Comparison of ENCODE assay signal across 1 cellular context in the genomic region with DNA sequence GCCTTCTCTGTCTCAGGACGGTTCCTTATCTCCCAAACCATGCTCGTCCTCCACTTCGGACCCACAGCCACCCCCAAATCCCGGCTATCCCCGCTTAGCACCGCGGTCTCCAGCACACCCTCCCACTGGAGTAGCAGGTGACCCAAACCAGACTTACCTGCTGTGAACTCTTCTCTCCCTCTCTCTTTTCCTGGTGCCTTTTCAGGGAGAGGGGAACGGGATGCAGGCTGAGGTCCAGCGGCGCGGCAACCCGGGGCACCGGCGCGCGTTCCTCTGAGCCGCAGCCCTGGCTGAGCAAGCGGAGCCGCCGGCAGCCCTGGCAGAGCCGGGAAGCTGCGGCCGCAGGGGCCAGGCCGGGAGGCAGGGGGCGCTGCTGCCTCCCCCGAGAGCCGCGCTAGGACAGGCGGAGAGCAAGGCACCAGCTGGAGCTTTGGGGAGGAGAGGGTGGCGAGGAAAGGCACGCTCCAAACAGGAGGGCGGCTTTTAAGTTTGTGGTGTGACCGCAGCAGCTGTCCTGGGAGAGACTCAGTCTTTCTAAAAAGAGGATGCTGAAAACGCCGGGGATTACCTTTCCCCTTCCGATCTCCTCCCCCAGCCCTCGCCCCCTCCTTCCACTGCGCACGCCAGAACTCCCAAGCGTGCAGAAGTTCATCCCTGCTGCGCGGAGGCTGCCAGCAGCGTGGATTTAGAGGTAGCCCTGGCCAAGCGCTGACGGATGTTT.
TF ChIP-seq lines count a peak whose summit lies in the region.

A gene (minus strand): TSS at position 536 of the 721 bp plus-strand sequence. CDS start 65,165 bp downstream, outside the sequence.

TF ChIP-seq in HepG2, 621 proteins besides CTCF, POLR2A, EP300 and RAD21 (continued from another document and continues in another):
- no peak for TF ChIP-seq ZFP1 (CRISPR knock-in tag; IDR thresholded peaks at IDR 0.05)
- TF ChIP-seq, protein P1, sequence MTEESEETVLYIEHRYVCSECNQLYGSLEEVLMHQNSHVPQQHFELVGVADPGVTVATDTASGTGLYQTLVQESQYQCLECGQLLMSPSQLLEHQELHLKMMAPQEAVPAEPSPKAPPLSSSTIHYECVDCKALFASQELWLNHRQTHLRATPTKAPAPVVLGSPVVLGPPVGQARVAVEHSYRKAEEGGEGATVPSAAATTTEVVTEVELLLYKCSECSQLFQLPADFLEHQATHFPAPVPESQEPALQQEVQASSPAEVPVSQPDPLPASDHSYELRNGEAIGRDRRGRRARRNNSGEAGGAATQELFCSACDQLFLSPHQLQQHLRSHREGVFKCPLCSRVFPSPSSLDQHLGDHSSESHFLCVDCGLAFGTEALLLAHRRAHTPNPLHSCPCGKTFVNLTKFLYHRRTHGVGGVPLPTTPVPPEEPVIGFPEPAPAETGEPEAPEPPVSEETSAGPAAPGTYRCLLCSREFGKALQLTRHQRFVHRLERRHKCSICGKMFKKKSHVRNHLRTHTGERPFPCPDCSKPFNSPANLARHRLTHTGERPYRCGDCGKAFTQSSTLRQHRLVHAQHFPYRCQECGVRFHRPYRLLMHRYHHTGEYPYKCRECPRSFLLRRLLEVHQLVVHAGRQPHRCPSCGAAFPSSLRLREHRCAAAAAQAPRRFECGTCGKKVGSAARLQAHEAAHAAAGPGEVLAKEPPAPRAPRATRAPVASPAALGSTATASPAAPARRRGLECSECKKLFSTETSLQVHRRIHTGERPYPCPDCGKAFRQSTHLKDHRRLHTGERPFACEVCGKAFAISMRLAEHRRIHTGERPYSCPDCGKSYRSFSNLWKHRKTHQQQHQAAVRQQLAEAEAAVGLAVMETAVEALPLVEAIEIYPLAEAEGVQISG (CRISPR knock-in tag; IDR thresholded peaks at IDR 0.05): no peak
- TF ChIP-seq ZNF563 (CRISPR knock-in tag; IDR thresholded peaks at IDR 0.05): no peak
- TF ChIP-seq, protein P2, sequence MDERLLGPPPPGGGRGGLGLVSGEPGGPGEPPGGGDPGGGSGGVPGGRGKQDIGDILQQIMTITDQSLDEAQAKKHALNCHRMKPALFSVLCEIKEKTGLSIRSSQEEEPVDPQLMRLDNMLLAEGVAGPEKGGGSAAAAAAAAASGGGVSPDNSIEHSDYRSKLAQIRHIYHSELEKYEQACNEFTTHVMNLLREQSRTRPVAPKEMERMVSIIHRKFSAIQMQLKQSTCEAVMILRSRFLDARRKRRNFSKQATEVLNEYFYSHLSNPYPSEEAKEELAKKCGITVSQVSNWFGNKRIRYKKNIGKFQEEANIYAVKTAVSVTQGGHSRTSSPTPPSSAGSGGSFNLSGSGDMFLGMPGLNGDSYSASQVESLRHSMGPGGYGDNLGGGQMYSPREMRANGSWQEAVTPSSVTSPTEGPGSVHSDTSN (CRISPR knock-in tag; IDR thresholded peaks at IDR 0.05): no peak
- TF ChIP-seq, protein P3, sequence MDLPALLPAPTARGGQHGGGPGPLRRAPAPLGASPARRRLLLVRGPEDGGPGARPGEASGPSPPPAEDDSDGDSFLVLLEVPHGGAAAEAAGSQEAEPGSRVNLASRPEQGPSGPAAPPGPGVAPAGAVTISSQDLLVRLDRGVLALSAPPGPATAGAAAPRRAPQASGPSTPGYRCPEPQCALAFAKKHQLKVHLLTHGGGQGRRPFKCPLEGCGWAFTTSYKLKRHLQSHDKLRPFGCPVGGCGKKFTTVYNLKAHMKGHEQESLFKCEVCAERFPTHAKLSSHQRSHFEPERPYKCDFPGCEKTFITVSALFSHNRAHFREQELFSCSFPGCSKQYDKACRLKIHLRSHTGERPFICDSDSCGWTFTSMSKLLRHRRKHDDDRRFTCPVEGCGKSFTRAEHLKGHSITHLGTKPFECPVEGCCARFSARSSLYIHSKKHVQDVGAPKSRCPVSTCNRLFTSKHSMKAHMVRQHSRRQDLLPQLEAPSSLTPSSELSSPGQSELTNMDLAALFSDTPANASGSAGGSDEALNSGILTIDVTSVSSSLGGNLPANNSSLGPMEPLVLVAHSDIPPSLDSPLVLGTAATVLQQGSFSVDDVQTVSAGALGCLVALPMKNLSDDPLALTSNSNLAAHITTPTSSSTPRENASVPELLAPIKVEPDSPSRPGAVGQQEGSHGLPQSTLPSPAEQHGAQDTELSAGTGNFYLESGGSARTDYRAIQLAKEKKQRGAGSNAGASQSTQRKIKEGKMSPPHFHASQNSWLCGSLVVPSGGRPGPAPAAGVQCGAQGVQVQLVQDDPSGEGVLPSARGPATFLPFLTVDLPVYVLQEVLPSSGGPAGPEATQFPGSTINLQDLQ (CRISPR knock-in tag; IDR thresholded peaks at IDR 0.05): no peak
- TF ChIP-seq, protein P4, sequence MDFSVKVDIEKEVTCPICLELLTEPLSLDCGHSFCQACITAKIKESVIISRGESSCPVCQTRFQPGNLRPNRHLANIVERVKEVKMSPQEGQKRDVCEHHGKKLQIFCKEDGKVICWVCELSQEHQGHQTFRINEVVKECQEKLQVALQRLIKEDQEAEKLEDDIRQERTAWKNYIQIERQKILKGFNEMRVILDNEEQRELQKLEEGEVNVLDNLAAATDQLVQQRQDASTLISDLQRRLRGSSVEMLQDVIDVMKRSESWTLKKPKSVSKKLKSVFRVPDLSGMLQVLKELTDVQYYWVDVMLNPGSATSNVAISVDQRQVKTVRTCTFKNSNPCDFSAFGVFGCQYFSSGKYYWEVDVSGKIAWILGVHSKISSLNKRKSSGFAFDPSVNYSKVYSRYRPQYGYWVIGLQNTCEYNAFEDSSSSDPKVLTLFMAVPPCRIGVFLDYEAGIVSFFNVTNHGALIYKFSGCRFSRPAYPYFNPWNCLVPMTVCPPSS (IDR thresholded peaks at IDR 0.05): no peak
- no peak for TF ChIP-seq KLF13 (CRISPR knock-in tag; IDR thresholded peaks at IDR 0.05)
- no peak for TF ChIP-seq ZNF224 (CRISPR knock-in tag; IDR thresholded peaks at IDR 0.05)
- TF ChIP-seq RBM39 (IDR thresholded peaks at IDR 0.05; ENCODE audit: low read depth, low read length, poor library complexity, severe bottlenecking): peak; percentile 53
- no peak for TF ChIP-seq ARHGAP35 (CRISPR knock-in tag; IDR thresholded peaks at IDR 0.05; ENCODE audit: borderline replicate concordance)
- 0 out of 2 replicates have a peak, but pooled peaks have one; percentile 26 for TF ChIP-seq HDAC1 (CRISPR knock-in tag; IDR thresholded peaks at IDR 0.05)
- TF ChIP-seq SMYD3 (CRISPR knock-in tag; IDR thresholded peaks at IDR 0.05): no peak
- TF ChIP-seq, protein P5, sequence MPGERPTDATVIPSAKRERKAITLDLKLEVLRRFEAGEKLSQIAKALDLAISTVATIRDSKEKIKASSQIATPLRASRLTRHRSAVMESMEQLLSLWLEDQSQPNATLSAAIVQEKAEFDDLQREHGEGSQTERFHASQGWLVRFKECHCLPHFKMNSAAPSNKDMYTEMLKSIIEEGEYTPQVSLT (CRISPR knock-in tag; IDR thresholded peaks at IDR 0.05; ENCODE audit: borderline replicate concordance, low read depth): no peak
- TF ChIP-seq KDM2A (CRISPR knock-in tag; IDR thresholded peaks at IDR 0.05; ENCODE audit: borderline replicate concordance, low read depth): peak; percentile 72; the same call in 1 of the 2 replicates
- no peak for TF ChIP-seq NR2F6 (IDR thresholded peaks at IDR 0.05)
- no peak for TF ChIP-seq NR2F6 (CRISPR knock-in tag; IDR thresholded peaks at IDR 0.05)
- TF ChIP-seq, protein P6, sequence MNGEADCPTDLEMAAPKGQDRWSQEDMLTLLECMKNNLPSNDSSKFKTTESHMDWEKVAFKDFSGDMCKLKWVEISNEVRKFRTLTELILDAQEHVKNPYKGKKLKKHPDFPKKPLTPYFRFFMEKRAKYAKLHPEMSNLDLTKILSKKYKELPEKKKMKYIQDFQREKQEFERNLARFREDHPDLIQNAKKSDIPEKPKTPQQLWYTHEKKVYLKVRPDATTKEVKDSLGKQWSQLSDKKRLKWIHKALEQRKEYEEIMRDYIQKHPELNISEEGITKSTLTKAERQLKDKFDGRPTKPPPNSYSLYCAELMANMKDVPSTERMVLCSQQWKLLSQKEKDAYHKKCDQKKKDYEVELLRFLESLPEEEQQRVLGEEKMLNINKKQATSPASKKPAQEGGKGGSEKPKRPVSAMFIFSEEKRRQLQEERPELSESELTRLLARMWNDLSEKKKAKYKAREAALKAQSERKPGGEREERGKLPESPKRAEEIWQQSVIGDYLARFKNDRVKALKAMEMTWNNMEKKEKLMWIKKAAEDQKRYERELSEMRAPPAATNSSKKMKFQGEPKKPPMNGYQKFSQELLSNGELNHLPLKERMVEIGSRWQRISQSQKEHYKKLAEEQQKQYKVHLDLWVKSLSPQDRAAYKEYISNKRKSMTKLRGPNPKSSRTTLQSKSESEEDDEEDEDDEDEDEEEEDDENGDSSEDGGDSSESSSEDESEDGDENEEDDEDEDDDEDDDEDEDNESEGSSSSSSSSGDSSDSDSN (CRISPR knock-in tag; IDR thresholded peaks at IDR 0.05): peak; percentile 60; the same call in 1 of the 2 replicates
- TF ChIP-seq ZNF230 (CRISPR knock-in tag; IDR thresholded peaks at IDR 0.05): no peak
- no peak for TF ChIP-seq ZNF17 (CRISPR knock-in tag; IDR thresholded peaks at IDR 0.05)
- peak; percentile 48; the same call in 1 of the 2 replicates for TF ChIP-seq GABPB1 (CRISPR knock-in tag; IDR thresholded peaks at IDR 0.05)
- TF ChIP-seq JDP2 (CRISPR knock-in tag; IDR thresholded peaks at IDR 0.05; ENCODE audit: borderline replicate concordance): no peak
- TF ChIP-seq, protein P7, sequence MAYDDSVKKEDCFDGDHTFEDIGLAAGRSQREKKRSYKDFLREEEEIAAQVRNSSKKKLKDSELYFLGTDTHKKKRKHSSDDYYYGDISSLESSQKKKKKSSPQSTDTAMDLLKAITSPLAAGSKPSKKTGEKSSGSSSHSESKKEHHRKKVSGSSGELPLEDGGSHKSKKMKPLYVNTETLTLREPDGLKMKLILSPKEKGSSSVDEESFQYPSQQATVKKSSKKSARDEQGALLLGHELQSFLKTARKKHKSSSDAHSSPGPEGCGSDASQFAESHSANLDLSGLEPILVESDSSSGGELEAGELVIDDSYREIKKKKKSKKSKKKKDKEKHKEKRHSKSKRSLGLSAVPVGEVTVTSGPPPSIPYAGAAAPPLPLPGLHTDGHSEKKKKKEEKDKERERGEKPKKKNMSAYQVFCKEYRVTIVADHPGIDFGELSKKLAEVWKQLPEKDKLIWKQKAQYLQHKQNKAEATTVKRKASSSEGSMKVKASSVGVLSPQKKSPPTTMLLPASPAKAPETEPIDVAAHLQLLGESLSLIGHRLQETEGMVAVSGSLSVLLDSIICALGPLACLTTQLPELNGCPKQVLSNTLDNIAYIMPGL (CRISPR knock-in tag; IDR thresholded peaks at IDR 0.05; ENCODE audit: borderline replicate concordance in 1 of 2, low read depth in 1 of 2): peak; percentile 45 to 72; a peak in 3 of 4 replicates
- no peak for TF ChIP-seq ZNF234 (CRISPR knock-in tag; conservative IDR thresholded peaks at IDR 0.05)
- TF ChIP-seq, protein P8, sequence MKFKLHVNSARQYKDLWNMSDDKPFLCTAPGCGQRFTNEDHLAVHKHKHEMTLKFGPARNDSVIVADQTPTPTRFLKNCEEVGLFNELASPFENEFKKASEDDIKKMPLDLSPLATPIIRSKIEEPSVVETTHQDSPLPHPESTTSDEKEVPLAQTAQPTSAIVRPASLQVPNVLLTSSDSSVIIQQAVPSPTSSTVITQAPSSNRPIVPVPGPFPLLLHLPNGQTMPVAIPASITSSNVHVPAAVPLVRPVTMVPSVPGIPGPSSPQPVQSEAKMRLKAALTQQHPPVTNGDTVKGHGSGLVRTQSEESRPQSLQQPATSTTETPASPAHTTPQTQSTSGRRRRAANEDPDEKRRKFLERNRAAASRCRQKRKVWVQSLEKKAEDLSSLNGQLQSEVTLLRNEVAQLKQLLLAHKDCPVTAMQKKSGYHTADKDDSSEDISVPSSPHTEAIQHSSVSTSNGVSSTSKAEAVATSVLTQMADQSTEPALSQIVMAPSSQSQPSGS (CRISPR knock-in tag; IDR thresholded peaks at IDR 0.05): no peak
- no peak for TF ChIP-seq HMGA1 (CRISPR knock-in tag; conservative IDR thresholded peaks at IDR 0.05)
- TF ChIP-seq IRF2 (CRISPR knock-in tag; IDR thresholded peaks at IDR 0.05): 0 out of 2 replicates have a peak, but pooled peaks have one; percentile 20
- no peak for TF ChIP-seq ZNF180 (CRISPR knock-in tag; IDR thresholded peaks at IDR 0.05; ENCODE audit: borderline replicate concordance, low read depth)
- TF ChIP-seq NFKBIZ (CRISPR knock-in tag; IDR thresholded peaks at IDR 0.05): no peak
- peak; percentile 30 for TF ChIP-seq YY1 (IDR thresholded peaks at IDR 0.05; ENCODE audit: insufficient read depth, insufficient replicate concordance, low read depth, low read length)
- TF ChIP-seq, protein P9, sequence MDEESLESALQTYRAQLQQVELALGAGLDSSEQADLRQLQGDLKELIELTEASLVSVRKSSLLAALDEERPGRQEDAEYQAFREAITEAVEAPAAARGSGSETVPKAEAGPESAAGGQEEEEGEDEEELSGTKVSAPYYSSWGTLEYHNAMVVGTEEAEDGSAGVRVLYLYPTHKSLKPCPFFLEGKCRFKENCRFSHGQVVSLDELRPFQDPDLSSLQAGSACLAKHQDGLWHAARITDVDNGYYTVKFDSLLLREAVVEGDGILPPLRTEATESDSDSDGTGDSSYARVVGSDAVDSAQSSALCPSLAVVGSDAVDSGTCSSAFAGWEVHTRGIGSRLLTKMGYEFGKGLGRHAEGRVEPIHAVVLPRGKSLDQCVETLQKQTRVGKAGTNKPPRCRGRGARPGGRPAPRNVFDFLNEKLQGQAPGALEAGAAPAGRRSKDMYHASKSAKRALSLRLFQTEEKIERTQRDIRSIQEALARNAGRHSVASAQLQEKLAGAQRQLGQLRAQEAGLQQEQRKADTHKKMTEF (CRISPR knock-in tag; IDR thresholded peaks at IDR 0.05): peak; percentile 48; the same call in 1 of the 2 replicates
- TF ChIP-seq, protein P10, sequence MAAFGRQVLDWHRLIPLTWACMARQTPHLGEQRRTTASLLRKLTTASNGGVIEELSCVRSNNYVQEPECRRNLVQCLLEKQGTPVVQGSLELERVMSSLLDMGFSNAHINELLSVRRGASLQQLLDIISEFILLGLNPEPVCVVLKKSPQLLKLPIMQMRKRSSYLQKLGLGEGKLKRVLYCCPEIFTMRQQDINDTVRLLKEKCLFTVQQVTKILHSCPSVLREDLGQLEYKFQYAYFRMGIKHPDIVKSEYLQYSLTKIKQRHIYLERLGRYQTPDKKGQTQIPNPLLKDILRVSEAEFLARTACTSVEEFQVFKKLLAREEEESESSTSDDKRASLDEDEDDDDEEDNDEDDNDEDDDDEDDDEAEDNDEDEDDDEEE (CRISPR knock-in tag; IDR thresholded peaks at IDR 0.05): no peak
- TF ChIP-seq TGIF2 (CRISPR knock-in tag; IDR thresholded peaks at IDR 0.05): no peak
- TF ChIP-seq ZNF564 (CRISPR knock-in tag; IDR thresholded peaks at IDR 0.05): no peak
- TF ChIP-seq SMC3 (IDR thresholded peaks at IDR 0.05; ENCODE audit: low read length): peak; percentile 9; the same call in 1 of the 2 replicates
- TF ChIP-seq, protein P11, sequence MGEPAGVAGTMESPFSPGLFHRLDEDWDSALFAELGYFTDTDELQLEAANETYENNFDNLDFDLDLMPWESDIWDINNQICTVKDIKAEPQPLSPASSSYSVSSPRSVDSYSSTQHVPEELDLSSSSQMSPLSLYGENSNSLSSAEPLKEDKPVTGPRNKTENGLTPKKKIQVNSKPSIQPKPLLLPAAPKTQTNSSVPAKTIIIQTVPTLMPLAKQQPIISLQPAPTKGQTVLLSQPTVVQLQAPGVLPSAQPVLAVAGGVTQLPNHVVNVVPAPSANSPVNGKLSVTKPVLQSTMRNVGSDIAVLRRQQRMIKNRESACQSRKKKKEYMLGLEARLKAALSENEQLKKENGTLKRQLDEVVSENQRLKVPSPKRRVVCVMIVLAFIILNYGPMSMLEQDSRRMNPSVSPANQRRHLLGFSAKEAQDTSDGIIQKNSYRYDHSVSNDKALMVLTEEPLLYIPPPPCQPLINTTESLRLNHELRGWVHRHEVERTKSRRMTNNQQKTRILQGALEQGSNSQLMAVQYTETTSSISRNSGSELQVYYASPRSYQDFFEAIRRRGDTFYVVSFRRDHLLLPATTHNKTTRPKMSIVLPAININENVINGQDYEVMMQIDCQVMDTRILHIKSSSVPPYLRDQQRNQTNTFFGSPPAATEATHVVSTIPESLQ (CRISPR knock-in tag; conservative IDR thresholded peaks at IDR 0.05): no peak
- no peak for TF ChIP-seq PRMT3 (CRISPR knock-in tag; IDR thresholded peaks at IDR 0.05; ENCODE audit: borderline replicate concordance, low read depth)
- no peak for TF ChIP-seq ZFP36L1 (CRISPR knock-in tag; IDR thresholded peaks at IDR 0.05)
- no peak for TF ChIP-seq GLI4 (CRISPR knock-in tag; IDR thresholded peaks at IDR 0.05; ENCODE audit: borderline replicate concordance)
